In the genomic region with DNA sequence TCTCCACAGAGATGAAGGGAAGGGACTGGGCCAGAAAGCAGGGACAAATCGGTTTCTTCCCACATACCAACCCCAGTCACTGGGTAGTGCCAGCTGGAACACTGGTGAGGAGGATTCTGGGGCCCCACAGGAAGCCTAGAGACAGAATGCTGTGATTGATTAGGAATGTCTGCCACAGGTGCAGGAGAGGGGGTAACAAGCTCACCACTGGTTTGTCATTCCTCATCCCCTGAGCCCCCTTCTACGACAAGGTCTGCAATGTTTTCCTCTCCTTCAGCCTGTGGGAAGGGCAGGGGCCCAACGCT, we compare ENCODE assay signal across 1 cellular context.
TF ChIP-seq lines count a peak whose summit lies in the region.

No MANE protein-coding gene starts in this region.

TF ChIP-seq in WTC11, 78 proteins besides CTCF, POLR2A, EP300 and RAD21 (continued from another document):
- TF ChIP-seq, protein P1, sequence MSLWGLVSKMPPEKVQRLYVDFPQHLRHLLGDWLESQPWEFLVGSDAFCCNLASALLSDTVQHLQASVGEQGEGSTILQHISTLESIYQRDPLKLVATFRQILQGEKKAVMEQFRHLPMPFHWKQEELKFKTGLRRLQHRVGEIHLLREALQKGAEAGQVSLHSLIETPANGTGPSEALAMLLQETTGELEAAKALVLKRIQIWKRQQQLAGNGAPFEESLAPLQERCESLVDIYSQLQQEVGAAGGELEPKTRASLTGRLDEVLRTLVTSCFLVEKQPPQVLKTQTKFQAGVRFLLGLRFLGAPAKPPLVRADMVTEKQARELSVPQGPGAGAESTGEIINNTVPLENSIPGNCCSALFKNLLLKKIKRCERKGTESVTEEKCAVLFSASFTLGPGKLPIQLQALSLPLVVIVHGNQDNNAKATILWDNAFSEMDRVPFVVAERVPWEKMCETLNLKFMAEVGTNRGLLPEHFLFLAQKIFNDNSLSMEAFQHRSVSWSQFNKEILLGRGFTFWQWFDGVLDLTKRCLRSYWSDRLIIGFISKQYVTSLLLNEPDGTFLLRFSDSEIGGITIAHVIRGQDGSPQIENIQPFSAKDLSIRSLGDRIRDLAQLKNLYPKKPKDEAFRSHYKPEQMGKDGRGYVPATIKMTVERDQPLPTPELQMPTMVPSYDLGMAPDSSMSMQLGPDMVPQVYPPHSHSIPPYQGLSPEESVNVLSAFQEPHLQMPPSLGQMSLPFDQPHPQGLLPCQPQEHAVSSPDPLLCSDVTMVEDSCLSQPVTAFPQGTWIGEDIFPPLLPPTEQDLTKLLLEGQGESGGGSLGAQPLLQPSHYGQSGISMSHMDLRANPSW (CRISPR knock-in tag; conservative IDR thresholded peaks at IDR 0.05; ENCODE audit: low read depth) = no peak
- TF ChIP-seq, protein P2, sequence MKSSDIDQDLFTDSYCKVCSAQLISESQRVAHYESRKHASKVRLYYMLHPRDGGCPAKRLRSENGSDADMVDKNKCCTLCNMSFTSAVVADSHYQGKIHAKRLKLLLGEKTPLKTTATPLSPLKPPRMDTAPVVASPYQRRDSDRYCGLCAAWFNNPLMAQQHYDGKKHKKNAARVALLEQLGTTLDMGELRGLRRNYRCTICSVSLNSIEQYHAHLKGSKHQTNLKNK (CRISPR knock-in tag; IDR thresholded peaks at IDR 0.05) = no peak
- TF ChIP-seq PRRX2 (CRISPR knock-in tag; IDR thresholded peaks at IDR 0.05) (no peak), NR1H2 (CRISPR knock-in tag; IDR thresholded peaks at IDR 0.05) (no peak), TEAD1 (CRISPR knock-in tag; IDR thresholded peaks at IDR 0.05) (no peak), GABPB1 (CRISPR knock-in tag; IDR thresholded peaks at IDR 0.05) (no peak), JUN (CRISPR knock-in tag; IDR thresholded peaks at IDR 0.05) (no peak), SOX15 (CRISPR knock-in tag; IDR thresholded peaks at IDR 0.05) (no peak), NFATC4 (CRISPR knock-in tag; IDR thresholded peaks at IDR 0.05) (no peak)
- TF ChIP-seq, protein P3, sequence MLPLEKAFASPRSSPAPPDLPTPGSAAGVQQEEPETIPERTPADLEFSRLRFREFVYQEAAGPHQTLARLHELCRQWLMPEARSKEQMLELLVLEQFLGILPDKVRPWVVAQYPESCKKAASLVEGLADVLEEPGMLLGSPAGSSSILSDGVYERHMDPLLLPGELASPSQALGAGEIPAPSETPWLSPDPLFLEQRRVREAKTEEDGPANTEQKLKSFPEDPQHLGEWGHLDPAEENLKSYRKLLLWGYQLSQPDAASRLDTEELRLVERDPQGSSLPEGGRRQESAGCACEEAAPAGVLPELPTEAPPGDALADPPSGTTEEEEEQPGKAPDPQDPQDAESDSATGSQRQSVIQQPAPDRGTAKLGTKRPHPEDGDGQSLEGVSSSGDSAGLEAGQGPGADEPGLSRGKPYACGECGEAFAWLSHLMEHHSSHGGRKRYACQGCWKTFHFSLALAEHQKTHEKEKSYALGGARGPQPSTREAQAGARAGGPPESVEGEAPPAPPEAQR (CRISPR knock-in tag; IDR thresholded peaks at IDR 0.05) = no peak
- TF ChIP-seq, protein P4, sequence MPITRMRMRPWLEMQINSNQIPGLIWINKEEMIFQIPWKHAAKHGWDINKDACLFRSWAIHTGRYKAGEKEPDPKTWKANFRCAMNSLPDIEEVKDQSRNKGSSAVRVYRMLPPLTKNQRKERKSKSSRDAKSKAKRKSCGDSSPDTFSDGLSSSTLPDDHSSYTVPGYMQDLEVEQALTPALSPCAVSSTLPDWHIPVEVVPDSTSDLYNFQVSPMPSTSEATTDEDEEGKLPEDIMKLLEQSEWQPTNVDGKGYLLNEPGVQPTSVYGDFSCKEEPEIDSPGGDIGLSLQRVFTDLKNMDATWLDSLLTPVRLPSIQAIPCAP (CRISPR knock-in tag; IDR thresholded peaks at IDR 0.05) = no peak
- TF ChIP-seq, protein P5, sequence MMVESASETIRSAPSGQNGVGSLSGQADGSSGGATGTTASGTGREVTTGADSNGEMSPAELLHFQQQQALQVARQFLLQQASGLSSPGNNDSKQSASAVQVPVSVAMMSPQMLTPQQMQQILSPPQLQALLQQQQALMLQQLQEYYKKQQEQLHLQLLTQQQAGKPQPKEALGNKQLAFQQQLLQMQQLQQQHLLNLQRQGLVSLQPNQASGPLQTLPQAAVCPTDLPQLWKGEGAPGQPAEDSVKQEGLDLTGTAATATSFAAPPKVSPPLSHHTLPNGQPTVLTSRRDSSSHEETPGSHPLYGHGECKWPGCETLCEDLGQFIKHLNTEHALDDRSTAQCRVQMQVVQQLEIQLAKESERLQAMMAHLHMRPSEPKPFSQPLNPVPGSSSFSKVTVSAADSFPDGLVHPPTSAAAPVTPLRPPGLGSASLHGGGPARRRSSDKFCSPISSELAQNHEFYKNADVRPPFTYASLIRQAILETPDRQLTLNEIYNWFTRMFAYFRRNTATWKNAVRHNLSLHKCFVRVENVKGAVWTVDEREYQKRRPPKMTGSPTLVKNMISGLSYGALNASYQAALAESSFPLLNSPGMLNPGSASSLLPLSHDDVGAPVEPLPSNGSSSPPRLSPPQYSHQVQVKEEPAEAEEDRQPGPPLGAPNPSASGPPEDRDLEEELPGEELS (CRISPR knock-in tag; IDR thresholded peaks at IDR 0.05) = no peak
